22 cellular contexts compared by ENCODE assay signal in genomic region chr3:160384639-160385312, GRCh38.
"Had no signal": no experiment of that assay in that cellular context is flagged by ENCODE, and none has a peak within 500 bp of the region (broad histone marks: within the 10 kb centered on the region; RNA-seq: fewer than 3 reads in every experiment).

No MANE protein-coding gene starts in this region.

- H3K9me3 Mint-ChIP-seq: activated CD4-positive, alpha-beta memory T cell treated with anti-CD3 and anti-CD28 coated beads, Interleukin-2, amount 10 ng/mL, durations not matched to agents 7 days and 5 days; activated CD4-positive, alpha-beta T cell treated with anti-CD3 and anti-CD28 coated beads, Interleukin-2, amount 10 ng/mL, durations not matched to agents 24 days and 14 days; activated naive CD4-positive, alpha-beta T cell treated with anti-CD3 and anti-CD28 coated beads, Interleukin-2, amount 10 ng/mL, durations not matched to agents 7 days and 5 days; activated naive CD8-positive, alpha-beta T cell treated with anti-CD3 and anti-CD28 coated beads, Interleukin-2, amount 50 U/mL, for 24 hours; activated T-cell treated with anti-CD3 and anti-CD28 coated beads, Interleukin-2, amount 50 U/mL, for 72 hours; dendritic cell treated with granulocyte-macrophage colony-stimulating factor and Interleukin-4, amounts not matched to agents 40 ng/mL and 50 ng/mL, for 4 days; immature natural killer cell; natural killer cell treated with Interleukin-12 subunit alpha and Interleukin-12 subunit beta and Interleukin-15 and Interleukin-18, amount 100 ng/mL, for 72 hours had no signal

- H3K36me3 Mint-ChIP-seq: natural killer cell treated with Interleukin-12 subunit alpha and Interleukin-12 subunit beta and Interleukin-15 and Interleukin-18, amount 100 ng/mL, for 72 hours had no signal

- H3K4me1 Mint-ChIP-seq: activated CD4-positive, alpha-beta memory T cell treated with anti-CD3 and anti-CD28 coated beads, Interleukin-2, amount 10 ng/mL, durations not matched to agents 7 days and 5 days; activated naive CD4-positive, alpha-beta T cell treated with anti-CD3 and anti-CD28 coated beads, Interleukin-2, amount 10 ng/mL, durations not matched to agents 7 days and 5 days; immature natural killer cell had no signal

- DNase-seq: activated CD4-positive, alpha-beta memory T cell treated with anti-CD3 and anti-CD28 coated beads, Interleukin-2, amount 10 ng/mL, durations not matched to agents 7 days and 5 days; activated CD4-positive, alpha-beta T cell treated with anti-CD3 and anti-CD28 coated beads, Interleukin-2, amount 10 ng/mL, durations not matched to agents 24 days and 14 days; activated effector memory CD4-positive, alpha-beta T cell treated with Interleukin-2 at 50 U/mL for 16 hours; activated naive CD4-positive, alpha-beta T cell treated with anti-CD3 and anti-CD28 coated beads, Interleukin-2, amount 10 ng/mL, durations not matched to agents 7 days and 5 days; activated naive CD8-positive, alpha-beta T cell treated with anti-CD3 and anti-CD28 coated beads, Interleukin-2, amount 50 U/mL, for 24 hours; activated T-cell treated with anti-CD3 and anti-CD28 coated beads, Interleukin-2, amount 50 U/mL, for 72 hours; effector CD8-positive, alpha-beta T cell; foreskin keratinocyte; immature natural killer cell; kidney glomerular epithelial cell; ovary; spleen; stimulated activated CD4-positive, alpha-beta T cell treated with anti-CD3 and anti-CD28 coated beads, Interleukin-4, amount 100 ng/mL, for 1 hour; stimulated activated naive CD8-positive, alpha-beta T cell treated with anti-CD3 and anti-CD28 coated beads, Interleukin-15, Interleukin-2, amounts not matched to agents 100 U/mL and 50 U/mL, for 24 hours; SW 1271; T-helper 2 cell had no signal

- ATAC-seq: activated CD4-positive, CD25-positive, alpha-beta regulatory T cell treated with anti-CD3 and anti-CD28 coated beads, Interleukin-2, amount 50 U/mL, for 24 hours; activated naive CD8-positive, alpha-beta T cell treated with anti-CD3 and anti-CD28 coated beads, Interleukin-2, amount 50 U/mL, for 24 hours; activated T-cell treated with anti-CD3 and anti-CD28 coated beads, Interleukin-2, amount 50 U/mL, for 72 hours; foreskin keratinocyte; natural killer cell treated with Interleukin-12 subunit alpha and Interleukin-12 subunit beta and Interleukin-15 and Interleukin-18, amount 100 ng/mL, for 72 hours; stimulated activated naive CD8-positive, alpha-beta T cell treated with anti-CD3 and anti-CD28 coated beads, Interleukin-15, Interleukin-2, amounts not matched to agents 100 U/mL and 50 U/mL, for 24 hours had no signal

- H3K4me3 Mint-ChIP-seq: activated CD4-positive, alpha-beta memory T cell treated with anti-CD3 and anti-CD28 coated beads, Interleukin-2, amount 10 ng/mL, durations not matched to agents 7 days and 5 days; activated CD4-positive, alpha-beta T cell treated with anti-CD3 and anti-CD28 coated beads, Interleukin-2, amount 10 ng/mL, durations not matched to agents 24 days and 14 days; activated naive CD4-positive, alpha-beta T cell treated with anti-CD3 and anti-CD28 coated beads, Interleukin-2, amount 10 ng/mL, durations not matched to agents 7 days and 5 days; activated naive CD8-positive, alpha-beta T cell treated with anti-CD3 and anti-CD28 coated beads, Interleukin-2, amount 50 U/mL, for 24 hours; activated T-cell treated with anti-CD3 and anti-CD28 coated beads, Interleukin-2, amount 50 U/mL, for 72 hours; dendritic cell treated with granulocyte-macrophage colony-stimulating factor and Interleukin-4, amounts not matched to agents 40 ng/mL and 50 ng/mL, for 4 days; immature natural killer cell; natural killer cell treated with Interleukin-12 subunit alpha and Interleukin-12 subunit beta and Interleukin-15 and Interleukin-18, amount 100 ng/mL, for 72 hours had no signal

- H3K4me1 ChIP-seq: prostate gland, spleen had no signal

- H3K27me3 ChIP-seq: cardiac muscle cell, foreskin keratinocyte, neutrophil, spleen had no signal

- H3K27ac ChIP-seq: foreskin keratinocyte, neutrophil, ovary, prostate gland, spleen had no signal

- H3K27me3 Mint-ChIP-seq: activated CD4-positive, alpha-beta memory T cell treated with anti-CD3 and anti-CD28 coated beads, Interleukin-2, amount 10 ng/mL, durations not matched to agents 7 days and 5 days; activated CD4-positive, alpha-beta T cell treated with anti-CD3 and anti-CD28 coated beads, Interleukin-2, amount 10 ng/mL, durations not matched to agents 24 days and 14 days; activated naive CD4-positive, alpha-beta T cell treated with anti-CD3 and anti-CD28 coated beads, Interleukin-2, amount 10 ng/mL, durations not matched to agents 7 days and 5 days; activated naive CD8-positive, alpha-beta T cell treated with anti-CD3 and anti-CD28 coated beads, Interleukin-2, amount 50 U/mL, for 24 hours; dendritic cell treated with granulocyte-macrophage colony-stimulating factor and Interleukin-4, amounts not matched to agents 40 ng/mL and 50 ng/mL, for 4 days; natural killer cell treated with Interleukin-12 subunit alpha and Interleukin-12 subunit beta and Interleukin-15 and Interleukin-18, amount 100 ng/mL, for 72 hours had no signal

- H3K27ac Mint-ChIP-seq: activated CD4-positive, alpha-beta memory T cell treated with anti-CD3 and anti-CD28 coated beads, Interleukin-2, amount 10 ng/mL, durations not matched to agents 7 days and 5 days; activated CD4-positive, alpha-beta T cell treated with anti-CD3 and anti-CD28 coated beads, Interleukin-2, amount 10 ng/mL, durations not matched to agents 24 days and 14 days; activated naive CD4-positive, alpha-beta T cell treated with anti-CD3 and anti-CD28 coated beads, Interleukin-2, amount 10 ng/mL, durations not matched to agents 7 days and 5 days; activated naive CD8-positive, alpha-beta T cell treated with anti-CD3 and anti-CD28 coated beads, Interleukin-2, amount 50 U/mL, for 24 hours; activated T-cell treated with anti-CD3 and anti-CD28 coated beads, Interleukin-2, amount 50 U/mL, for 72 hours; dendritic cell treated with granulocyte-macrophage colony-stimulating factor and Interleukin-4, amounts not matched to agents 40 ng/mL and 50 ng/mL, for 4 days; natural killer cell treated with Interleukin-12 subunit alpha and Interleukin-12 subunit beta and Interleukin-15 and Interleukin-18, amount 100 ng/mL, for 72 hours had no signal

- H3K36me3 ChIP-seq: cardiac muscle cell, neutrophil, ovary, prostate gland had no signal

- H3K4me3 ChIP-seq: cardiac muscle cell, ovary, prostate gland, spleen had no signal
